ENCODE assay signal across 9 cellular contexts in the genomic region with DNA sequence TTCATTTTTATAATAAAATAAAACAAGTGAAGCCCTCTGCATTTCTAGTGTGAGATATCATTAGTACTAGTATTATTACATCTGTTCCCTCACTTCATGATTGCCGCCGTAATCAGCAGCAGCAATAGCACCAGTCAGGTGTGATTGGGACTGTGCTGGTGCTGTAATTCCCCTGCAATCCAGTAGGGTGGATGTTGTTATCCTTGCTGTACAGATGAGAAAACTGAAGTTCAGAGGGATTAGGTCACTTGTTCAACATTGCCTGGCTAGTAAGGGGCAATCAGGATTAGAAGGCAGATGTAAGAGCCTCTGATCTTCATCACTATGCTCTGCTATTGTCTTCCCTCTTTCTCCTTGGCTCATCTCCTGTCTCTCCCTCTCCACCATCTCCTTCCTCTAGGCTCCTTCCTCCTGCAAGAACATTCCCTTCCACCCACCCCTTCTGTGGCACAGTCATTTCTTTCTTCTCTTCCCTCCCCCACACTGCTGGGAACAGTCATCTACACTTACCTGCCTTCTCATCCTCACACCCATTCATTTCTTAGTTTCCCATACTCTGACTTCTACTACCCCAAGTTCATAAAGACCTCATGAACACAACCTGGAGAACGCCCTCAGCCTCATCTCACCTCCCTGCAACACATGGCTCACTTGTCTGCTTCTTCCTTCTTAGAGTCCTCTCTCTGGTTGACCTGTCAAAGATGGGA. TPM values are rescaled to one million over a fixed set of nuclear protein-coding genes. Genes with fewer than 3 reads are reported as not detected.
DNase-seq lines count a peak whose midpoint lies in the region; TF ChIP-seq lines count a peak whose summit lies in the region.
"Had no signal": no experiment of that assay in that cellular context is flagged by ENCODE, and none has a peak within 500 bp of the region (broad histone marks: within the 10 kb centered on the region; RNA-seq: fewer than 3 reads in every experiment).

No MANE protein-coding gene starts in this region.

- no peaks in the 10 kb centered on the region for H4K20me1 ChIP-seq in neural progenitor cell (ENCODE audit: low read depth)

- peaks cover 25% of the 10 kb centered on the region for H3K27me3 Mint-ChIP-seq in neural progenitor cell (ENCODE audit: insufficient read depth, low read depth)

- H3K4me3 ChIP-seq in brain microvascular endothelial cell (ENCODE audit: low read depth, low read length) (no peak overlapping the region), neural progenitor cell (no peak overlapping the region), esophagus muscularis mucosa (no peak overlapping the region)

- intact Hi-C loops in posterior vena cava (cut with DNase I) (loop anchor here in 1 of 2 donors (10.0 kb wide), 1 partner anchor 240 kb away; no protein-coding TSS in a partner anchor), esophagus muscularis mucosa (cut with DNase I) (no loop called here)

- TF ChIP-seq POLR2A in esophagus muscularis mucosa (IDR thresholded peaks at IDR 0.05; ENCODE audit: low read depth): no peak

- H3K36me3 Mint-ChIP-seq in neural progenitor cell: no peaks in the 10 kb centered on the region

- in situ Hi-C loops in brain microvascular endothelial cell (cut with HindIII; ENCODE audit: low pct_ligation_motif_present, low sequenced_read_pairs): no loop called here

- no peak overlapping the region for H3K27ac ChIP-seq in brain microvascular endothelial cell
- no peak overlapping the region for H3K27ac ChIP-seq in neural progenitor cell
- no peak overlapping the region for H3K27ac ChIP-seq in esophagus muscularis mucosa (replicated peaks in 1 of 4)
- H3K27ac ChIP-seq: VCaP had no signal

- H2AFZ ChIP-seq in neural progenitor cell (replicated peaks): no peak overlapping the region

- H3K36me3 ChIP-seq in brain microvascular endothelial cell (replicated peaks) (no peaks in the 10 kb centered on the region), neural progenitor cell (no peaks in the 10 kb centered on the region), esophagus muscularis mucosa (no peaks in the 10 kb centered on the region)

- peak overlapping the region; percentile 30 for H3K27ac Mint-ChIP-seq in neural progenitor cell

- H3K27me3 ChIP-seq in brain microvascular endothelial cell (replicated peaks) (no peaks in the 10 kb centered on the region), neural progenitor cell (no peaks in the 10 kb centered on the region), esophagus muscularis mucosa (no peaks in the 10 kb centered on the region)

- no peak overlapping the region for H3K4me3 Mint-ChIP-seq in neural progenitor cell

- DNase-seq in DMS53 (lab: John Stamatoyannopoulos, UW) (peak; percentile 30), DMS53 treated with DMSO at 0.1 percent for 48 hours (lab: John Stamatoyannopoulos, UW; ENCODE audit: unreplicated experiment) (no peak), brain microvascular endothelial cell (no peak), neural progenitor cell (ENCODE audit: low spot score) (no peak), posterior vena cava (ENCODE audit: low spot score) (no peak), esophagus muscularis mucosa (ENCODE audit: extremely low spot score) (no peak), H4 (ENCODE audit: low spot score) (no peak)

- no peak for TF ChIP-seq EP300 in esophagus muscularis mucosa (IDR thresholded peaks at IDR 0.05)

- H3K79me2 ChIP-seq in neural progenitor cell (ENCODE audit: low read depth): no peaks in the 10 kb centered on the region

- 87% methylated on average over 3 of the region's 3 CpGs for WGBS in esophagus muscularis mucosa

- TF ChIP-seq CTCF in LNCAP (IDR thresholded peaks at IDR 0.05) (peak; percentile 31; the same call in 1 of the 2 replicates), brain microvascular endothelial cell (IDR thresholded peaks at IDR 0.05; ENCODE audit: low read depth, low read length, missing control alignments) (peak; percentile 62), neural progenitor cell (IDR thresholded peaks at IDR 0.05) (peak; percentile 48), esophagus muscularis mucosa (IDR thresholded peaks at IDR 0.05) (peak in 1 of 3 experiments; percentile 42)

- H3K9ac ChIP-seq in neural progenitor cell: no peak overlapping the region

- H3K4me1 ChIP-seq in neural progenitor cell: peaks cover 22% of the 10 kb centered on the region
- H3K4me1 ChIP-seq in esophagus muscularis mucosa: peaks cover 0 to 8% (median 6%) of the 10 kb centered on the region in 4 donors

- H3F3A ChIP-seq in neural progenitor cell (ENCODE audit: low read depth): no peaks in the 10 kb centered on the region

- peaks cover 2% of the 10 kb centered on the region for H3K9me3 Mint-ChIP-seq in neural progenitor cell

- no peak overlapping the region for H3K4me2 ChIP-seq in neural progenitor cell

- peaks cover 63% of the 10 kb centered on the region for H3K4me1 Mint-ChIP-seq in neural progenitor cell

- H3K9me3 ChIP-seq in neural progenitor cell (ENCODE audit: low read depth) (no peaks in the 10 kb centered on the region), esophagus muscularis mucosa (peaks cover 0 to 6% (median 0%) of the 10 kb centered on the region in 4 donors)

RNA-seq across cellular contexts. Expression of a gene that starts 29.7 kb away (rescaled TPM):
- total RNA-seq in neural progenitor cell (ENCODE audit: low replicate concordance): 1.1 and 1.4 TPM in 2 replicates
- total RNA-seq in posterior vena cava: 1 to 10 TPM; 1.9 to 2.8 TPM
- total RNA-seq in esophagus muscularis mucosa: 1 to 10 TPM in 3 of 4 donors, under 1 TPM in 1; 0.32 to 2.1 (median 1.6) TPM
- total RNA-seq in H4 (2014; rRNA removed; shearing (Covaris generic)): 0.10 TPM in 1 of 2 replicates, not detected in the other

RNA-seq across cellular contexts. Expression of a gene that starts 52.7 kb away (rescaled TPM):
- total RNA-seq in neural progenitor cell (ENCODE audit: low replicate concordance): 16.8 and 21.1 TPM in 2 replicates
- total RNA-seq in posterior vena cava: 1 to 10 TPM; 6.6 to 9.2 TPM
- total RNA-seq in esophagus muscularis mucosa: 10 to 100 TPM in 3 of 4 donors, 1 to 10 TPM in 1; 9.9 to 13.2 (median 11.5) TPM
- 21.4 and 25.5 TPM in 2 replicates for total RNA-seq in H4 (2014; rRNA removed; shearing (Covaris generic))

RNA-seq across cellular contexts. Expression of a gene that starts 56.1 kb away (rescaled TPM):
- total RNA-seq in neural progenitor cell (ENCODE audit: low replicate concordance) (52.7 and 73.0 TPM in 2 replicates), posterior vena cava (10 to 100 TPM; 37.0 to 39.5 TPM), esophagus muscularis mucosa (10 to 100 TPM; 22.9 to 42.1 (median 25.0) TPM)
- 155 and 159 TPM in 2 replicates for total RNA-seq in H4 (2014; rRNA removed; shearing (Covaris generic))
